In genomic region chr2:230322561-230323384, GRCh38 we compare ENCODE assay signal across 23 cellular contexts. TPM values are rescaled to one million over a fixed set of nuclear protein-coding genes. Genes with fewer than 3 reads are reported as not detected.
DNase-seq lines count a peak whose midpoint lies in the region; ATAC-seq and TF ChIP-seq lines count a peak whose summit lies in the region.
"Had no signal": no experiment of that assay in that cellular context is flagged by ENCODE, and none has a peak within 500 bp of the region (broad histone marks: within the 10 kb centered on the region; RNA-seq: fewer than 3 reads in every experiment).

No MANE protein-coding gene starts in this region.

- H3K4me2 ChIP-seq in DND-41 (ENCODE audit: insufficient read depth, low read length): no peak overlapping the region
- H3K4me2 ChIP-seq: BLaER1 treated with 17β-estradiol and CSF1 and Interleukin-3, amounts not matched to agents 10 nM and 100 nM had no signal

- peaks cover 3% of the 10 kb centered on the region; the same call in 1 of the 2 replicates for H3K36me3 ChIP-seq in DND-41 (ENCODE audit: insufficient read depth, low read length)
- no peaks in the 10 kb centered on the region for H3K36me3 ChIP-seq in naive thymus-derived CD4-positive, alpha-beta T cell (ENCODE audit: control insufficient read depth in 2 of 3, insufficient read depth in 3 of 3, low read length in 3 of 3)
- H3K36me3 ChIP-seq: BLaER1 treated with 17β-estradiol and CSF1 and Interleukin-3, amounts not matched to agents 10 nM and 100 nM; colonic mucosa; Peyer's patch had no signal

- no peak overlapping the region for H3K9ac ChIP-seq in DND-41 (ENCODE audit: low read depth, low read length)
- H3K9ac ChIP-seq: BLaER1 treated with 17β-estradiol and CSF1 and Interleukin-3, amounts not matched to agents 10 nM and 100 nM had no signal

- in situ Hi-C loops in G401 (cut with HindIII; ENCODE audit: low sequenced_read_pairs): no loop called here

- H3K4me3 Mint-ChIP-seq in T-helper 2 cell treated with Interferon-gamma antibody and Interleukin-4, amounts not matched to agents 5 μg/mL and 100 μg/mL, for 36 hours: no peak overlapping the region
- H3K4me3 Mint-ChIP-seq in naive thymus-derived CD4-positive, alpha-beta T cell: peak overlapping the region in 5 of 10 donors; percentile 41 to 66 (median 44)
- H3K4me3 Mint-ChIP-seq: activated naive CD4-positive, alpha-beta T cell treated with anti-CD3 and anti-CD28 coated beads, Interleukin-2, amount 10 ng/mL, durations not matched to agents 7 days and 5 days; brain had no signal

- H4K20me1 ChIP-seq in DND-41 (ENCODE audit: insufficient read depth, low read length): no peaks in the 10 kb centered on the region
- H4K20me1 ChIP-seq: BLaER1 treated with 17β-estradiol and CSF1 and Interleukin-3, amounts not matched to agents 10 nM and 100 nM had no signal

- intact Hi-C loops in naive thymus-derived CD4-positive, alpha-beta T cell (cut with micrococcal nuclease): loop anchor here in 1 of 2 donors (10.0 kb wide), 1 partner anchor 732 kb away; the partner anchor contains the start of gene PSMD1
- intact Hi-C loops in dorsolateral prefrontal cortex (cut with DNase I): no loop called here

- TF ChIP-seq CTCF in DND-41 (IDR thresholded peaks at IDR 0.05; ENCODE audit: borderline replicate concordance, extremely low read depth, low read length, poor library complexity, severe bottlenecking) (peak; percentile 64), VCaP (conservative IDR thresholded peaks at IDR 0.05) (0 out of 2 replicates have a peak, but pooled peaks have one; percentile 19), dorsolateral prefrontal cortex (IDR thresholded peaks at IDR 0.05 in 54 of 56, conservative IDR thresholded peaks at IDR 0.05 in 2 of 56; ENCODE audit: low read depth in 1 of 56, partially characterized antibody in 56 of 56) (peak in 1 of 56 donors; percentile 7)

- H3K27ac ChIP-seq in DND-41 (ENCODE audit: low read length): no peak overlapping the region
- no peak overlapping the region for H3K27ac ChIP-seq in VCaP
- H3K27ac ChIP-seq in naive thymus-derived CD4-positive, alpha-beta T cell (ENCODE audit: low read depth, low read length): no peak overlapping the region
- no peak overlapping the region for H3K27ac ChIP-seq in dorsolateral prefrontal cortex
- H3K27ac ChIP-seq: BLaER1 treated with 17β-estradiol and CSF1 and Interleukin-3, amounts not matched to agents 10 nM and 100 nM; colonic mucosa; skin epidermis had no signal

- H3K4me1 Mint-ChIP-seq in T-helper 2 cell treated with Interferon-gamma antibody and Interleukin-4, amounts not matched to agents 5 μg/mL and 100 μg/mL, for 36 hours (ENCODE audit: low read depth): peaks cover 59% of the 10 kb centered on the region
- H3K4me1 Mint-ChIP-seq in naive thymus-derived CD4-positive, alpha-beta T cell: peaks cover 55 to 88% (median 80%) of the 10 kb centered on the region in 7 donors
- H3K4me1 Mint-ChIP-seq: brain had no signal

- no peaks in the 10 kb centered on the region for H3K9me3 ChIP-seq in DND-41 (ENCODE audit: insufficient read depth, low read length, severe bottlenecking)
- H3K9me3 ChIP-seq in naive thymus-derived CD4-positive, alpha-beta T cell (ENCODE audit: control insufficient read depth in 2 of 3, low read length in 3 of 3): no peaks in the 10 kb centered on the region
- H3K9me3 ChIP-seq: colonic mucosa, Peyer's patch had no signal

- peaks cover 58% of the 10 kb centered on the region for H3K4me1 ChIP-seq in DND-41 (ENCODE audit: insufficient read depth, low read length)
- H3K4me1 ChIP-seq in naive thymus-derived CD4-positive, alpha-beta T cell (ENCODE audit: control insufficient read depth in 2 of 2, insufficient read depth in 2 of 2, low read length in 2 of 2): peaks cover 43 to 49% of the 10 kb centered on the region in 2 donors
- H3K4me1 ChIP-seq: colonic mucosa had no signal

- no peaks in the 10 kb centered on the region for H3K27me3 Mint-ChIP-seq in T-helper 2 cell treated with Interferon-gamma antibody and Interleukin-4, amounts not matched to agents 5 μg/mL and 100 μg/mL, for 36 hours (ENCODE audit: low read depth)
- H3K27me3 Mint-ChIP-seq in naive thymus-derived CD4-positive, alpha-beta T cell: no peaks in the 10 kb centered on the region
- H3K27me3 Mint-ChIP-seq: activated naive CD4-positive, alpha-beta T cell treated with anti-CD3 and anti-CD28 coated beads, Interleukin-2, amount 10 ng/mL, durations not matched to agents 7 days and 5 days had no signal

- POLR2A ChIA-PET in naive thymus-derived CD4-positive, alpha-beta T cell (lab: Charles Lee): interaction anchor here (0.9 to 1.5 kb wide), 3 partner anchors 26 to 103 kb away, joined by 3 to 5 read pairs (median 4); partner anchors contain the start of gene SP110

- peak overlapping the region; percentile 67 for H3K27ac Mint-ChIP-seq in T-helper 2 cell treated with Interferon-gamma antibody and Interleukin-4, amounts not matched to agents 5 μg/mL and 100 μg/mL, for 36 hours
- H3K27ac Mint-ChIP-seq in naive thymus-derived CD4-positive, alpha-beta T cell: peak overlapping the region in 7 of 9 donors; percentile 13 to 73 (median 39)
- H3K27ac Mint-ChIP-seq: activated naive CD4-positive, alpha-beta T cell treated with anti-CD3 and anti-CD28 coated beads, Interleukin-2, amount 10 ng/mL, durations not matched to agents 7 days and 5 days; brain had no signal

- H3K9me3 Mint-ChIP-seq in T-helper 2 cell treated with Interferon-gamma antibody and Interleukin-4, amounts not matched to agents 5 μg/mL and 100 μg/mL, for 36 hours: peaks cover 14% of the 10 kb centered on the region
- H3K9me3 Mint-ChIP-seq in naive thymus-derived CD4-positive, alpha-beta T cell: peaks cover 0 to 7% (median 0%) of the 10 kb centered on the region in 11 donors

- H3K4me3 ChIP-seq in DND-41 (ENCODE audit: low read depth in 1 of 2, low read length in 2 of 2) (no peak overlapping the region), dorsolateral prefrontal cortex (no peak overlapping the region)
- no peak overlapping the region for H3K4me3 ChIP-seq in naive thymus-derived CD4-positive, alpha-beta T cell (ENCODE audit: low read length)
- H3K4me3 ChIP-seq: BLaER1 treated with 17β-estradiol and CSF1 and Interleukin-3, amounts not matched to agents 10 nM and 100 nM; colonic mucosa; Peyer's patch; skin epidermis had no signal

- DNase-seq in T-helper 2 cell treated with Interferon-gamma antibody and Interleukin-4, amounts not matched to agents 5 μg/mL and 100 μg/mL, for 36 hours (ENCODE audit: low spot score): no peak
- no peak for DNase-seq in T-helper 2 cell
- DNase-seq in DND-41: no peak
- DNase-seq in naive thymus-derived CD4-positive, alpha-beta T cell: no peak
- DNase-seq in NCI-H2107 (lab: John Stamatoyannopoulos, UW): no peak
- DNase-seq in G401 (ENCODE audit: low spot score): no peak
- DNase-seq in dorsolateral prefrontal cortex: no peak
- DNase-seq: 8988T; activated CD4-positive, alpha-beta T cell treated with anti-CD3 and anti-CD28 coated beads, Interleukin-2, amount 50 U/mL, for 1 hour; activated naive CD4-positive, alpha-beta T cell treated with anti-CD3 and anti-CD28 coated beads, Interleukin-2, amount 10 ng/mL, durations not matched to agents 7 days and 5 days; colonic mucosa; DMS 273 treated with DMSO at 0.1 percent for 48 hours; IMR-90; mammary epithelial cell; MV-4-11; NCI-H187; NCI-H345; Peyer's patch; stimulated activated CD4-positive, alpha-beta T cell treated with anti-CD3 and anti-CD28 coated beads, Interleukin-2, amount 100 ng/mL, for 48 hours had no signal

- no peaks in the 10 kb centered on the region for H3K27me3 ChIP-seq in DND-41 (ENCODE audit: insufficient read depth, low read length, poor library complexity)
- no peaks in the 10 kb centered on the region for H3K27me3 ChIP-seq in naive thymus-derived CD4-positive, alpha-beta T cell (ENCODE audit: control insufficient read depth in 2 of 2, insufficient read depth in 2 of 2, low read length in 2 of 2)
- H3K27me3 ChIP-seq in dorsolateral prefrontal cortex: no peaks in the 10 kb centered on the region
- H3K27me3 ChIP-seq: BLaER1 treated with 17β-estradiol and CSF1 and Interleukin-3, amounts not matched to agents 10 nM and 100 nM; colonic mucosa; Peyer's patch had no signal

- CTCF ChIA-PET in naive thymus-derived CD4-positive, alpha-beta T cell (lab: Charles Lee): interaction anchor here (2.1 kb wide), 1 partner anchor 9 kb away, joined by 4 read pairs; no protein-coding TSS in a partner anchor

- ATAC-seq in DND-41 (ENCODE audit: insufficient read depth, low read depth): no peak
- no peak for ATAC-seq in naive thymus-derived CD4-positive, alpha-beta T cell

- H3K79me2 ChIP-seq in DND-41 (ENCODE audit: insufficient read depth, low read length): peaks cover 15% of the 10 kb centered on the region

- no peak overlapping the region for H2AFZ ChIP-seq in DND-41 (ENCODE audit: low read depth, low read length)

- peaks cover 47% of the 10 kb centered on the region for H3K36me3 Mint-ChIP-seq in T-helper 2 cell treated with Interferon-gamma antibody and Interleukin-4, amounts not matched to agents 5 μg/mL and 100 μg/mL, for 36 hours (ENCODE audit: low read depth)
- H3K36me3 Mint-ChIP-seq in naive thymus-derived CD4-positive, alpha-beta T cell: peaks cover 0 to 53% (median 4%) of the 10 kb centered on the region in 5 donors
- H3K36me3 Mint-ChIP-seq: brain had no signal

RNA-seq across cellular contexts. Expression of gene SP140L, which starts 4.2 kb away (rescaled TPM):
- 100 to 1,000 TPM in 2 of 5 experiments, 10 to 100 TPM in 3; 62.8 to 121 (median 89.5) TPM for total RNA-seq in naive thymus-derived CD4-positive, alpha-beta T cell
- 10 to 100 TPM; 34.1 to 42.4 TPM for polyA plus RNA-seq in naive thymus-derived CD4-positive, alpha-beta T cell
- 0.07 TPM in 1 of 2 replicates, not detected in the other for total RNA-seq in G401 (2014; rRNA removed; shearing (Covaris generic))
- 10 to 100 TPM in 1 of 120 experiments, 1 to 10 TPM in 119; 1.2 to 10.2 (median 4.3) TPM for total RNA-seq in dorsolateral prefrontal cortex

Comparison
In these comparisons a context has a peak if more than half of its experiments do, and no peak if none do; other contexts are left out.
1. RNA of gene SP140L, which starts 4.2 kb away (total RNA-seq): 62.8 to 121 TPM in naive thymus-derived CD4-positive, alpha-beta T cell; 1.2 to 10.2 TPM in dorsolateral prefrontal cortex and 0.07 TPM in G401; every median in the first group is over 4 times any median in the second.